ENCODE assay signal across 2 cellular contexts in the genomic region with DNA sequence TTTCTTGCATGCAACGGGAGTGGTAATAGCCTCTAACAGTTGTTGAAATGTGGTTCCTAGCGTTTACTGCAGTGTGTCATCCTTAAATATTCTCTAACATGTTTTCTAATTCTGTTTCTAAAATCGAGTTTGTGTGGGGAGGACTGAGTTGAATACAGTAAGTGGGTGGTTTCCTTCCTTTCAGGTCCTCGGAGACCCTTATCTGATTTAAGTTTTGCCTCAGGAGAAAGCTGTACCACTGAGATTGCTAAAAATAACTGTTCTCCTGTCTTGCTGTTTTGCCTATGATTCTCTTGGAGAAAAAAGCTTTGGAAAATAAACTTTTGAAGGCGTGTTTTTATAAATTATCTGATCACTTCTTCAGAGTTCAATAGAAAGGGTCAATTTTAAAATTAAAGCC.
TF ChIP-seq lines count a peak whose summit lies in the region.

No MANE protein-coding gene starts in this region.

TF ChIP-seq in SK-N-SH treated with all-trans-retinoic acid at 6 μM for 48 hours, 23 proteins besides CTCF, POLR2A, EP300 and RAD21 (continued from another document):
- no peak for TF ChIP-seq ESRRG (CRISPR knock-in tag; IDR thresholded peaks at IDR 0.05)

TF ChIP-seq in K562, 482 proteins besides CTCF, POLR2A, EP300 and RAD21 (continued from another document):
- TF ChIP-seq, protein P1, sequence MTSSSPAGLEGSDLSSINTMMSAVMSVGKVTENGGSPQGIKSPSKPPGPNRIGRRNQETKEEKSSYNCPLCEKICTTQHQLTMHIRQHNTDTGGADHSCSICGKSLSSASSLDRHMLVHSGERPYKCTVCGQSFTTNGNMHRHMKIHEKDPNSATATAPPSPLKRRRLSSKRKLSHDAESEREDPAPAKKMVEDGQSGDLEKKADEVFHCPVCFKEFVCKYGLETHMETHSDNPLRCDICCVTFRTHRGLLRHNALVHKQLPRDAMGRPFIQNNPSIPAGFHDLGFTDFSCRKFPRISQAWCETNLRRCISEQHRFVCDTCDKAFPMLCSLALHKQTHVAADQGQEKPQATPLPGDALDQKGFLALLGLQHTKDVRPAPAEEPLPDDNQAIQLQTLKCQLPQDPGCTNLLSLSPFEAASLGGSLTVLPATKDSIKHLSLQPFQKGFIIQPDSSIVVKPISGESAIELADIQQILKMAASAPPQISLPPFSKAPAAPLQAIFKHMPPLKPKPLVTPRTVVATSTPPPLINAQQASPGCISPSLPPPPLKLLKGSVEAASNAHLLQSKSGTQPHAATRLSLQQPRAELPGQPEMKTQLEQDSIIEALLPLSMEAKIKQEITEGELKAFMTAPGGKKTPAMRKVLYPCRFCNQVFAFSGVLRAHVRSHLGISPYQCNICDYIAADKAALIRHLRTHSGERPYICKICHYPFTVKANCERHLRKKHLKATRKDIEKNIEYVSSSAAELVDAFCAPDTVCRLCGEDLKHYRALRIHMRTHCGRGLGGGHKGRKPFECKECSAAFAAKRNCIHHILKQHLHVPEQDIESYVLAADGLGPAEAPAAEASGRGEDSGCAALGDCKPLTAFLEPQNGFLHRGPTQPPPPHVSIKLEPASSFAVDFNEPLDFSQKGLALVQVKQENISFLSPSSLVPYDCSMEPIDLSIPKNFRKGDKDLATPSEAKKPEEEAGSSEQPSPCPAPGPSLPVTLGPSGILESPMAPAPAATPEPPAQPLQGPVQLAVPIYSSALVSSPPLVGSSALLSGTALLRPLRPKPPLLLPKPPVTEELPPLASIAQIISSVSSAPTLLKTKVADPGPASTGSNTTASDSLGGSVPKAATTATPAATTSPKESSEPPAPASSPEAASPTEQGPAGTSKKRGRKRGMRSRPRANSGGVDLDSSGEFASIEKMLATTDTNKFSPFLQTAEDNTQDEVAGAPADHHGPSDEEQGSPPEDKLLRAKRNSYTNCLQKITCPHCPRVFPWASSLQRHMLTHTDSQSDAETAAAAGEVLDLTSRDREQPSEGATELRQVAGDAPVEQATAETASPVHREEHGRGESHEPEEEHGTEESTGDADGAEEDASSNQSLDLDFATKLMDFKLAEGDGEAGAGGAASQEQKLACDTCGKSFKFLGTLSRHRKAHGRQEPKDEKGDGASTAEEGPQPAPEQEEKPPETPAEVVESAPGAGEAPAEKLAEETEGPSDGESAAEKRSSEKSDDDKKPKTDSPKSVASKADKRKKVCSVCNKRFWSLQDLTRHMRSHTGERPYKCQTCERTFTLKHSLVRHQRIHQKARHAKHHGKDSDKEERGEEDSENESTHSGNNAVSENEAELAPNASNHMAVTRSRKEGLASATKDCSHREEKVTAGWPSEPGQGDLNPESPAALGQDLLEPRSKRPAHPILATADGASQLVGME (CRISPR knock-in tag; IDR thresholded peaks at IDR 0.05): no peak
- TF ChIP-seq, protein P2, sequence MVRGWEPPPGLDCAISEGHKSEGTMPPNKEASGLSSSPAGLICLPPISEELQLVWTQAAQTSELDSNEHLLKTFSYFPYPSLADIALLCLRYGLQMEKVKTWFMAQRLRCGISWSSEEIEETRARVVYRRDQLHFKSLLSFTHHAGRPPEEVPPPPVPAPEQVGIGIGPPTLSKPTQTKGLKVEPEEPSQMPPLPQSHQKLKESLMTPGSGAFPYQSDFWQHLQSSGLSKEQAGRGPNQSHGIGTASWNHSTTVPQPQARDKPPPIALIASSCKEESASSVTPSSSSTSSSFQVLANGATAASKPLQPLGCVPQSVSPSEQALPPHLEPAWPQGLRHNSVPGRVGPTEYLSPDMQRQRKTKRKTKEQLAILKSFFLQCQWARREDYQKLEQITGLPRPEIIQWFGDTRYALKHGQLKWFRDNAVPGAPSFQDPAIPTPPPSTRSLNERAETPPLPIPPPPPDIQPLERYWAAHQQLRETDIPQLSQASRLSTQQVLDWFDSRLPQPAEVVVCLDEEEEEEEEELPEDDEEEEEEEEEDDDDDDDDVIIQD (CRISPR knock-in tag; IDR thresholded peaks at IDR 0.05): no peak
- peak; percentile 70 for TF ChIP-seq TAL1 (IDR thresholded peaks at IDR 0.05)
- no peak for TF ChIP-seq ZNF586 (CRISPR knock-in tag; conservative IDR thresholded peaks at IDR 0.05)
- TF ChIP-seq CBFA2T2 (conservative IDR thresholded peaks at IDR 0.05): peak; percentile 53
- no peak for TF ChIP-seq POLR3A (IDR thresholded peaks at IDR 0.05; ENCODE audit: borderline replicate concordance, extremely low read depth, insufficient read depth, insufficient read length)
- TF ChIP-seq ZNF76 (CRISPR knock-in tag; IDR thresholded peaks at IDR 0.05; ENCODE audit: borderline replicate concordance): no peak
- TF ChIP-seq SMARCA4 (IDR thresholded peaks at IDR 0.05): peak; percentile 69
- peak; percentile 69 for TF ChIP-seq EGR1 (conservative IDR thresholded peaks at IDR 0.05)
- TF ChIP-seq HMG20B (CRISPR knock-in tag; IDR thresholded peaks at IDR 0.05): no peak
- TF ChIP-seq RCOR1 (IDR thresholded peaks at IDR 0.05; ENCODE audit: borderline replicate concordance in 1 of 2, low read depth in 2 of 2, low read length in 2 of 2): peak in 1 of 2 experiments; percentile 54; a peak in 1 of 4 replicates
- TF ChIP-seq, protein P3, sequence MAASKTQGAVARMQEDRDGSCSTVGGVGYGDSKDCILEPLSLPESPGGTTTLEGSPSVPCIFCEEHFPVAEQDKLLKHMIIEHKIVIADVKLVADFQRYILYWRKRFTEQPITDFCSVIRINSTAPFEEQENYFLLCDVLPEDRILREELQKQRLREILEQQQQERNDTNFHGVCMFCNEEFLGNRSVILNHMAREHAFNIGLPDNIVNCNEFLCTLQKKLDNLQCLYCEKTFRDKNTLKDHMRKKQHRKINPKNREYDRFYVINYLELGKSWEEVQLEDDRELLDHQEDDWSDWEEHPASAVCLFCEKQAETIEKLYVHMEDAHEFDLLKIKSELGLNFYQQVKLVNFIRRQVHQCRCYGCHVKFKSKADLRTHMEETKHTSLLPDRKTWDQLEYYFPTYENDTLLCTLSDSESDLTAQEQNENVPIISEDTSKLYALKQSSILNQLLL (CRISPR knock-in tag; IDR thresholded peaks at IDR 0.05; ENCODE audit: borderline replicate concordance): no peak
- no peak for TF ChIP-seq ZNF384 (IDR thresholded peaks at IDR 0.05; ENCODE audit: low read depth, low read length)
- TF ChIP-seq, protein P4, sequence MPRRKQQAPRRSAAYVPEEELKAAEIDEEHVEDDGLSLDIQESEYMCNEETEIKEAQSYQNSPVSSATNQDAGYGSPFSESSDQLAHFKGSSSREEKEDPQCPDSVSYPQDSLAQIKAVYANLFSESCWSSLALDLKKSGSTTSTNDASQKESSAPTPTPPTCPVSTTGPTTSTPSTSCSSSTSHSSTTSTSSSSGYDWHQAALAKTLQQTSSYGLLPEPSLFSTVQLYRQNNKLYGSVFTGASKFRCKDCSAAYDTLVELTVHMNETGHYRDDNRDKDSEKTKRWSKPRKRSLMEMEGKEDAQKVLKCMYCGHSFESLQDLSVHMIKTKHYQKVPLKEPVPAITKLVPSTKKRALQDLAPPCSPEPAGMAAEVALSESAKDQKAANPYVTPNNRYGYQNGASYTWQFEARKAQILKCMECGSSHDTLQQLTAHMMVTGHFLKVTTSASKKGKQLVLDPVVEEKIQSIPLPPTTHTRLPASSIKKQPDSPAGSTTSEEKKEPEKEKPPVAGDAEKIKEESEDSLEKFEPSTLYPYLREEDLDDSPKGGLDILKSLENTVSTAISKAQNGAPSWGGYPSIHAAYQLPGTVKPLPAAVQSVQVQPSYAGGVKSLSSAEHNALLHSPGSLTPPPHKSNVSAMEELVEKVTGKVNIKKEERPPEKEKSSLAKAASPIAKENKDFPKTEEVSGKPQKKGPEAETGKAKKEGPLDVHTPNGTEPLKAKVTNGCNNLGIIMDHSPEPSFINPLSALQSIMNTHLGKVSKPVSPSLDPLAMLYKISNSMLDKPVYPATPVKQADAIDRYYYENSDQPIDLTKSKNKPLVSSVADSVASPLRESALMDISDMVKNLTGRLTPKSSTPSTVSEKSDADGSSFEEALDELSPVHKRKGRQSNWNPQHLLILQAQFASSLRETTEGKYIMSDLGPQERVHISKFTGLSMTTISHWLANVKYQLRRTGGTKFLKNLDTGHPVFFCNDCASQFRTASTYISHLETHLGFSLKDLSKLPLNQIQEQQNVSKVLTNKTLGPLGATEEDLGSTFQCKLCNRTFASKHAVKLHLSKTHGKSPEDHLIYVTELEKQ (CRISPR knock-in tag; IDR thresholded peaks at IDR 0.05): no peak
- TF ChIP-seq CXXC5 (CRISPR knock-in tag; IDR thresholded peaks at IDR 0.05): no peak
- TF ChIP-seq TEAD4 (IDR thresholded peaks at IDR 0.05; ENCODE audit: low read length): peak; percentile 72
- no peak for TF ChIP-seq TEAD4 (CRISPR knock-in tag; IDR thresholded peaks at IDR 0.05; ENCODE audit: borderline replicate concordance)
- no peak for TF ChIP-seq HSF4 (CRISPR knock-in tag; IDR thresholded peaks at IDR 0.05; ENCODE audit: borderline replicate concordance)
